Comparison of ENCODE assay signal across 11 cellular contexts in the genomic region with DNA sequence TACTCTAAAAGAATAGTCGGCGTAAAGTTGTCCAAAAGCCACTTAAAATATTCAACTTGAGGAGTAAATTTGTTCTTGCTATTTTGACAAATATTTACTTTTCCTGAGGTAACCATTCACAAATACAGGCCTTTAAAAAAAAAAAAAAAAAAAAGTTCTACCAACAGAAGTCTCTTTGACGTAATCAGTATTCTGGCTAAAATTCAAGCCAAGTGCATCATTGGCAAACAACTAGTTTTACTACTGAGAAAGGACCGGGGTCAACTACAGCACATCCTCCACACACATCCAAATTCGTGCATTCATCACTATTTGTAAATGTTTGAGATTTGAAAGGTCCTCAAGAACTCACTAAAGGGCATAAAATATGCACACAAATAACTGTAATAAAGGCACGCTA. TPM values are rescaled to one million over a fixed set of nuclear protein-coding genes. Genes with fewer than 3 reads are reported as not detected.
A peak's percentile ranks its signal among the peaks of the same experiment; 100 is the strongest.
DNase-seq lines count a peak whose midpoint lies in the region; ATAC-seq, FAIRE-seq and TF ChIP-seq lines count a peak whose summit lies in the region.
"Had no signal": no experiment of that assay in that cellular context is flagged by ENCODE, and none has a peak within 500 bp of the region (broad histone marks: within the 10 kb centered on the region; RNA-seq: fewer than 3 reads in every experiment).

No MANE protein-coding gene starts in this region.

- H3K4me3 ChIP-seq in kidney (ENCODE audit: low read length in 2 of 2) = no peak overlapping the region

- intact Hi-C loops in activated CD4-positive, alpha-beta memory T cell treated with anti-CD3 and anti-CD28 coated beads for 36 hours (cut with micrococcal nuclease) = loop anchor here (5.0 kb wide), 1 partner anchor 386 kb away; a partner anchor contains a TSS
- intact Hi-C loops in kidney (cut with DNase I) = no loop called here

- DNase-seq in activated CD4-positive, alpha-beta memory T cell treated with anti-CD3 and anti-CD28 coated beads for 36 hours = no peak
- DNase-seq in activated CD4-positive, alpha-beta memory T cell treated with anti-CD3 and anti-CD28 coated beads, Interleukin-2, amount 10 ng/mL, durations not matched to agents 7 days and 5 days = no peak
- DNase-seq in kidney (no peak), stromal cell of bone marrow (ENCODE audit: low read depth) (peak; percentile 66), epidermal melanocyte (ENCODE audit: insufficient read length, low spot score) (no peak)
- DNase-seq: activated gamma-delta T cell treated with Interleukin-2 at 50 U/mL for 16 hours, heart left ventricle had no signal

- peaks cover 4 to 13% of the 10 kb centered on the region in 2 donors for H3K4me1 ChIP-seq in kidney (ENCODE audit: control insufficient read depth in 1 of 2, insufficient read depth in 1 of 2, low read depth in 1 of 2, low read length in 2 of 2)

- H3K36me3 ChIP-seq in kidney (ENCODE audit: control insufficient read depth in 1 of 2, insufficient read depth in 2 of 2, low read length in 2 of 2) = no peaks in the 10 kb centered on the region

- H3K27ac Mint-ChIP-seq in activated CD4-positive, alpha-beta memory T cell treated with anti-CD3 and anti-CD28 coated beads for 36 hours = no peak overlapping the region
- H3K27ac Mint-ChIP-seq in activated CD4-positive, alpha-beta memory T cell treated with anti-CD3 and anti-CD28 coated beads, Interleukin-2, amount 10 ng/mL, durations not matched to agents 7 days and 5 days = no peak overlapping the region
- peak overlapping the region in 2 of 5 experiments; percentile 83 to 92 for H3K27ac Mint-ChIP-seq in brain

- TF ChIP-seq CTCF in brain (conservative IDR thresholded peaks at IDR 0.05) (no peak), kidney (IDR thresholded peaks at IDR 0.05; ENCODE audit: borderline replicate concordance, extremely low read depth, insufficient read depth) (no peak)

- POLR2A ChIA-PET in activated CD4-positive, alpha-beta memory T cell treated with anti-CD3 and anti-CD28 coated beads for 36 hours (lab: Charles Lee) = interaction anchor here (1.6 kb wide), 1 partner anchor 11 kb away, joined by 4 read pairs; no protein-coding TSS in a partner anchor
- POLR2A ChIA-PET in activated CD4-positive, alpha-beta memory T cell treated with anti-CD3 and anti-CD28 coated beads, Interleukin-2, amount 10 ng/mL, durations not matched to agents 7 days and 5 days (lab: Charles Lee) = interaction anchor here (3.9 kb wide), 1 partner anchor 44 kb away, joined by 24 read pairs; a partner anchor contains a TSS

- peak overlapping the region; percentile 20 for H3K4me3 Mint-ChIP-seq in activated CD4-positive, alpha-beta memory T cell treated with anti-CD3 and anti-CD28 coated beads for 36 hours
- H3K4me3 Mint-ChIP-seq in activated CD4-positive, alpha-beta memory T cell treated with anti-CD3 and anti-CD28 coated beads, Interleukin-2, amount 10 ng/mL, durations not matched to agents 7 days and 5 days = no peak overlapping the region
- H3K4me3 Mint-ChIP-seq in brain = peak overlapping the region; percentile 91 to 96 (median 92)

- peaks cover 16% of the 10 kb centered on the region for H3K4me1 Mint-ChIP-seq in activated CD4-positive, alpha-beta memory T cell treated with anti-CD3 and anti-CD28 coated beads for 36 hours (ENCODE audit: low read depth)
- H3K4me1 Mint-ChIP-seq in activated CD4-positive, alpha-beta memory T cell treated with anti-CD3 and anti-CD28 coated beads, Interleukin-2, amount 10 ng/mL, durations not matched to agents 7 days and 5 days = peaks cover 12% of the 10 kb centered on the region
- peaks cover 49% of the 10 kb centered on the region for H3K4me1 Mint-ChIP-seq in brain

- no peaks in the 10 kb centered on the region for H3K9me3 ChIP-seq in kidney (ENCODE audit: control insufficient read depth in 1 of 2, low read length in 2 of 2)
- H3K9me3 ChIP-seq: heart left ventricle had no signal

- H3K27me3 Mint-ChIP-seq in activated CD4-positive, alpha-beta memory T cell treated with anti-CD3 and anti-CD28 coated beads for 36 hours = peaks cover 2% of the 10 kb centered on the region
- H3K27me3 Mint-ChIP-seq in activated CD4-positive, alpha-beta memory T cell treated with anti-CD3 and anti-CD28 coated beads, Interleukin-2, amount 10 ng/mL, durations not matched to agents 7 days and 5 days = no peaks in the 10 kb centered on the region
- H3K27me3 Mint-ChIP-seq in brain = peaks cover 28% of the 10 kb centered on the region

- H3K36me3 Mint-ChIP-seq in activated CD4-positive, alpha-beta memory T cell treated with anti-CD3 and anti-CD28 coated beads for 36 hours = peaks cover 2% of the 10 kb centered on the region
- H3K36me3 Mint-ChIP-seq in activated CD4-positive, alpha-beta memory T cell treated with anti-CD3 and anti-CD28 coated beads, Interleukin-2, amount 10 ng/mL, durations not matched to agents 7 days and 5 days (ENCODE audit: low read depth) = peaks cover 3% of the 10 kb centered on the region
- peaks cover 22% of the 10 kb centered on the region for H3K36me3 Mint-ChIP-seq in brain

- no peaks in the 10 kb centered on the region for H3K9me3 Mint-ChIP-seq in activated CD4-positive, alpha-beta memory T cell treated with anti-CD3 and anti-CD28 coated beads for 36 hours
- no peaks in the 10 kb centered on the region for H3K9me3 Mint-ChIP-seq in activated CD4-positive, alpha-beta memory T cell treated with anti-CD3 and anti-CD28 coated beads, Interleukin-2, amount 10 ng/mL, durations not matched to agents 7 days and 5 days
- no peaks in the 10 kb centered on the region for H3K9me3 Mint-ChIP-seq in brain

- CTCF ChIA-PET in activated CD4-positive, alpha-beta memory T cell treated with anti-CD3 and anti-CD28 coated beads for 36 hours (lab: Charles Lee) = interaction anchor here (0.8 to 2.9 kb wide), 3 partner anchors 12 to 28 kb away, joined by 4 to 17 read pairs (median 8); no protein-coding TSS in a partner anchor
- CTCF ChIA-PET in activated CD4-positive, alpha-beta memory T cell treated with anti-CD3 and anti-CD28 coated beads, Interleukin-2, amount 10 ng/mL, durations not matched to agents 7 days and 5 days (lab: Charles Lee) = interaction anchor here (3.0 to 3.1 kb wide), 2 partner anchors 13 to 27 kb away, joined by 10 to 17 read pairs; no protein-coding TSS in a partner anchor

- FAIRE-seq in kidney (lab: Jason Lieb, UNC) = peak; percentile 51

- H3K9ac ChIP-seq in kidney (ENCODE audit: low read length in 2 of 2) = no peak overlapping the region

- no peak for ATAC-seq in HG03280 (IDR thresholded peaks at IDR 0.05; ENCODE audit: unreplicated experiment)
- no peak for ATAC-seq in GM21576 (IDR thresholded peaks at IDR 0.05; ENCODE audit: unreplicated experiment)
- ATAC-seq: heart left ventricle had no signal

- no peak overlapping the region for H3K27ac ChIP-seq in kidney (ENCODE audit: low read depth in 2 of 2, low read length in 2 of 2)

RNA-seq across cellular contexts. Expression of a gene that starts 2.0 kb away (rescaled TPM):
- 10 to 100 TPM; 34.6 to 38.1 TPM for total RNA-seq in activated CD4-positive, alpha-beta memory T cell treated with anti-CD3 and anti-CD28 coated beads for 36 hours
- 10 to 100 TPM; 20.7 to 21.3 TPM for total RNA-seq in activated CD4-positive, alpha-beta memory T cell treated with anti-CD3 and anti-CD28 coated beads, Interleukin-2, amount 10 ng/mL, durations not matched to agents 7 days and 5 days
- polyA plus RNA-seq in brain (ENCODE audit: insufficient read depth, low read depth, low replicate concordance) (66.5 TPM), kidney (ENCODE audit: insufficient read depth, low read depth, low replicate concordance) (76.6 TPM)
- 44.1 TPM for total RNA-seq in kidney

RNA-seq across cellular contexts. Expression of a gene that starts 33.1 kb away (rescaled TPM):
- total RNA-seq in activated CD4-positive, alpha-beta memory T cell treated with anti-CD3 and anti-CD28 coated beads for 36 hours = not detected
- total RNA-seq in activated CD4-positive, alpha-beta memory T cell treated with anti-CD3 and anti-CD28 coated beads, Interleukin-2, amount 10 ng/mL, durations not matched to agents 7 days and 5 days = not detected
- 0.08 TPM for polyA plus RNA-seq in brain (ENCODE audit: insufficient read depth, low read depth, low replicate concordance)
- not detected for total RNA-seq in kidney
- not detected for polyA plus RNA-seq in kidney (ENCODE audit: insufficient read depth, low read depth, low replicate concordance)
- total RNA-seq: heart left ventricle had no signal
- polyA plus RNA-seq: AG04450, heart left ventricle had no signal

RNA-seq across cellular contexts. Expression of a gene that starts 44.9 kb away (rescaled TPM):
- total RNA-seq in activated CD4-positive, alpha-beta memory T cell treated with anti-CD3 and anti-CD28 coated beads for 36 hours = 10 to 100 TPM; 10.1 to 12.3 TPM
- 10 to 100 TPM; 17.6 to 20.7 TPM for total RNA-seq in activated CD4-positive, alpha-beta memory T cell treated with anti-CD3 and anti-CD28 coated beads, Interleukin-2, amount 10 ng/mL, durations not matched to agents 7 days and 5 days
- polyA plus RNA-seq in brain (ENCODE audit: insufficient read depth, low read depth, low replicate concordance) = 239 TPM
- 16.6 TPM for total RNA-seq in kidney
- polyA plus RNA-seq in kidney (ENCODE audit: insufficient read depth, low read depth, low replicate concordance) = 52.5 TPM
